In genomic region chr13:36436811-36437210, GRCh38 we compare ENCODE assay signal across 34 cellular contexts. TPM values are rescaled to one million over a fixed set of nuclear protein-coding genes. Genes with fewer than 3 reads are reported as not detected.
DNase-seq lines count a peak whose midpoint lies in the region; ATAC-seq, FAIRE-seq and TF ChIP-seq lines count a peak whose summit lies in the region.
"Had no signal": no experiment of that assay in that cellular context is flagged by ENCODE, and none has a peak within 500 bp of the region (broad histone marks: within the 10 kb centered on the region; RNA-seq: fewer than 3 reads in every experiment).

No MANE protein-coding gene starts in this region.

- H3K4me1 ChIP-seq in OCI-LY7 (ENCODE audit: insufficient read depth, low read length, poor library complexity, severe bottlenecking) (peaks cover 3% of the 10 kb centered on the region), tibial artery (peaks cover 0 to 13% (median 7%) of the 10 kb centered on the region in 4 donors)

- peak; percentile 27 for DNase-seq in GF-D8 (lab: John Stamatoyannopoulos, UW)
- DNase-seq in KBM-7, result peak; percentile 64
- peak; percentile 58 for DNase-seq in OCI-LY7 (ENCODE audit: low spot score)
- peak; percentile 6 for DNase-seq in naive B cell
- DNase-seq in frontal cortex (ENCODE audit: low spot score in 2 of 2), result no peak
- no peak for DNase-seq in SW480 (ENCODE audit: low spot score)
- DNase-seq in tibial artery, result no peak
- DNase-seq: activated B cell treated with CpG ODN at 0.5 μM for 24 hours; activated CD4-positive, alpha-beta T cell treated with anti-CD3 and anti-CD28 coated beads, Interleukin-2, amount 50 U/mL, for 1 hour; activated effector memory CD4-positive, alpha-beta T cell treated with anti-CD3 and anti-CD28 coated beads, Interleukin-2, amount 50 U/mL, for 16 hours; activated naive CD8-positive, alpha-beta T cell treated with anti-CD3 and anti-CD28 coated beads for 36 hours; activated T-cell treated with anti-CD3 and anti-CD28 coated beads, Interleukin-2, amount 50 U/mL, for 1 hour; anterior cingulate cortex; DMS79; gastrocnemius medialis; HFFc6; kidney glomerular epithelial cell; lower lobe of right lung; NCI-H1417 treated with DMSO at 0.1 percent for 48 hours; NCI-H2081 treated with DMSO at 0.1 percent for 48 hours; NCI-H446; NCI-H774; stimulated activated CD4-positive, alpha-beta T cell treated with anti-CD3 and anti-CD28 coated beads, Interleukin-4, amount 100 ng/mL, for 24 hours; T1000; trophoblast cell had no signal

- no peaks in the 10 kb centered on the region for H3K27me3 ChIP-seq in tibial artery

- H3K36me3 Mint-ChIP-seq in naive B cell, result peaks cover 0 to 4% of the 10 kb centered on the region in 2 donors
- H3K36me3 Mint-ChIP-seq: activated naive CD8-positive, alpha-beta T cell treated with anti-CD3 and anti-CD28 coated beads for 36 hours; natural killer cell treated with Interleukin-12 subunit alpha and Interleukin-12 subunit beta and Interleukin-15 and Interleukin-18, amount 100 ng/mL, for 72 hours had no signal

- FAIRE-seq in frontal cortex (lab: Jason Lieb, UNC), result no peak
- FAIRE-seq: bronchial epithelial cell, endothelial cell of umbilical vein, G401.6, K562 had no signal

- intact Hi-C loops in OCI-LY7 (cut with micrococcal nuclease; ENCODE audit: unreplicated experiment) (no loop called here), tibial artery (cut with DNase I; ENCODE audit: low total_unique reads) (no loop called here)

- no peaks in the 10 kb centered on the region for H4K20me1 ChIP-seq in OCI-LY7 (ENCODE audit: insufficient read depth, low read length)

- H3K9me3 Mint-ChIP-seq in naive B cell, result no peaks in the 10 kb centered on the region
- H3K9me3 Mint-ChIP-seq: activated B cell treated with CpG ODN at 0.5 μM for 24 hours; activated naive CD8-positive, alpha-beta T cell treated with anti-CD3 and anti-CD28 coated beads for 36 hours; GM23338; HFFc6; natural killer cell treated with Interleukin-12 subunit alpha and Interleukin-12 subunit beta and Interleukin-15 and Interleukin-18, amount 100 ng/mL, for 72 hours had no signal

- BruUV-seq in OCI-LY7 (replicated peaks; lab: Mats Ljungman, UMichigan), result no TSS peak

- in situ Hi-C loops in KBM-7 (cut with MboI; ENCODE audit: low pct_unique_long_range_greater_than_20kb, low sequenced_read_pairs), result no loop called here

- no peaks in the 10 kb centered on the region for H3K9me2 ChIP-seq in OCI-LY7 (ENCODE audit: insufficient read depth, low read length)

- no peak overlapping the region for H3K4me2 ChIP-seq in OCI-LY7 (ENCODE audit: low read length)
- H3K4me2 ChIP-seq: BLaER1, GM23338 had no signal

- no peak overlapping the region for H3K27ac Mint-ChIP-seq in naive B cell
- H3K27ac Mint-ChIP-seq: activated B cell treated with CpG ODN at 0.5 μM for 24 hours; activated naive CD8-positive, alpha-beta T cell treated with anti-CD3 and anti-CD28 coated beads for 36 hours; GM23338; HFFc6; natural killer cell treated with Interleukin-12 subunit alpha and Interleukin-12 subunit beta and Interleukin-15 and Interleukin-18, amount 100 ng/mL, for 72 hours had no signal

- no peak overlapping the region for H2AFZ ChIP-seq in OCI-LY7 (ENCODE audit: low read length)
- H2AFZ ChIP-seq: GM23338 had no signal

- H3K4me3 ChIP-seq in OCI-LY7 (ENCODE audit: low read depth, low read length, poor library complexity, severe bottlenecking) (no peak overlapping the region), tibial artery (no peak overlapping the region)
- H3K4me3 ChIP-seq: BLaER1, gastrocnemius medialis, GM23338, K562, lower lobe of right lung had no signal

- peak; percentile 53 to 61 for ATAC-seq in naive B cell (ENCODE audit: low read depth in 2 of 2)
- ATAC-seq: gastrocnemius medialis; GM23338; K562; lower lobe of right lung; natural killer cell treated with Interleukin-12 subunit alpha and Interleukin-12 subunit beta and Interleukin-15 and Interleukin-18, amount 100 ng/mL, for 72 hours; Right ventricle myocardium inferior had no signal

- H3K36me3 ChIP-seq in OCI-LY7 (ENCODE audit: insufficient read depth, low read length) (no peaks in the 10 kb centered on the region), tibial artery (no peaks in the 10 kb centered on the region)
- H3K36me3 ChIP-seq: BLaER1, gastrocnemius medialis, lower lobe of right lung had no signal

- peaks cover 0 to 14% (median 7%) of the 10 kb centered on the region in 3 donors for H3K4me1 Mint-ChIP-seq in naive B cell

- POLR2A ChIA-PET in OCI-LY7 (lab: Charles Lee), result interaction anchor here (0.5 to 0.7 kb wide), 2 partner anchors 18 to 541 kb away, joined by 3 read pairs; no protein-coding TSS in a partner anchor

- no peak overlapping the region for H3K4me3 Mint-ChIP-seq in naive B cell
- H3K4me3 Mint-ChIP-seq: activated B cell treated with CpG ODN at 0.5 μM for 24 hours; activated naive CD8-positive, alpha-beta T cell treated with anti-CD3 and anti-CD28 coated beads for 36 hours; GM23338; HFFc6; natural killer cell treated with Interleukin-12 subunit alpha and Interleukin-12 subunit beta and Interleukin-15 and Interleukin-18, amount 100 ng/mL, for 72 hours had no signal

- CTCF ChIA-PET in OCI-LY7 (lab: Charles Lee; ENCODE audit: unreplicated experiment), result no interaction called here

- H3K27ac ChIP-seq in OCI-LY7 (ENCODE audit: low read depth, low read length, poor library complexity, severe bottlenecking) (peak overlapping the region; percentile 37), tibial artery (no peak overlapping the region)
- H3K27ac ChIP-seq: BLaER1, gastrocnemius medialis, lower lobe of right lung had no signal

- H3K27me3 Mint-ChIP-seq in naive B cell, result peaks cover 5 to 38% (median 9%) of the 10 kb centered on the region in 3 donors

- TF ChIP-seq CTCF in OCI-LY7 (conservative IDR thresholded peaks at IDR 0.05; ENCODE audit: low read length) (no peak), tibial artery (IDR thresholded peaks at IDR 0.05) (no peak)

- H3K79me2 ChIP-seq in OCI-LY7 (ENCODE audit: insufficient read depth, low read depth, low read length), result no peaks in the 10 kb centered on the region

- H3K9me3 ChIP-seq in OCI-LY7 (ENCODE audit: low read length) (no peaks in the 10 kb centered on the region), tibial artery (no peaks in the 10 kb centered on the region)
- H3K9me3 ChIP-seq: BLaER1, gastrocnemius medialis, lower lobe of right lung had no signal

RNA-seq across cellular contexts. Expression of gene CCNA1, which starts 4.5 kb away (rescaled TPM):
- total RNA-seq in OCI-LY7 (2014; rRNA removed; shearing (Covaris generic)), result not detected in 2 replicates
- total RNA-seq in OCI-LY7 (2022) (not detected in 2 replicates), frontal cortex (10.2 TPM)
- 1 to 10 TPM in 1 of 6 donors, under 1 TPM in 3, not detected in 2; 0.23 to 1.1 (median 0.47) TPM for polyA plus RNA-seq in naive B cell (ENCODE audit: low read depth in 6 of 6)
- total RNA-seq: HFFc6, K562, Right ventricle myocardium inferior had no signal
- polyA plus RNA-seq: AG04450 had no signal

Comparison
In these comparisons a context has a peak if more than half of its experiments do, and no peak if none do; other contexts are left out.
1. DNase-seq: peak in GF-D8 (single experiment), KBM-7 (single experiment), OCI-LY7 (single experiment) and naive B cell (single experiment); none in frontal cortex (0 of 2), SW480 (single experiment) and tibial artery (0 of 2).
2. RNA of gene CCNA1, which starts 4.5 kb away (total RNA-seq): 10.2 TPM in frontal cortex (single experiment); not detected in OCI-LY7; every median in the first group is over 10 times any median in the second.